In the genomic region with DNA sequence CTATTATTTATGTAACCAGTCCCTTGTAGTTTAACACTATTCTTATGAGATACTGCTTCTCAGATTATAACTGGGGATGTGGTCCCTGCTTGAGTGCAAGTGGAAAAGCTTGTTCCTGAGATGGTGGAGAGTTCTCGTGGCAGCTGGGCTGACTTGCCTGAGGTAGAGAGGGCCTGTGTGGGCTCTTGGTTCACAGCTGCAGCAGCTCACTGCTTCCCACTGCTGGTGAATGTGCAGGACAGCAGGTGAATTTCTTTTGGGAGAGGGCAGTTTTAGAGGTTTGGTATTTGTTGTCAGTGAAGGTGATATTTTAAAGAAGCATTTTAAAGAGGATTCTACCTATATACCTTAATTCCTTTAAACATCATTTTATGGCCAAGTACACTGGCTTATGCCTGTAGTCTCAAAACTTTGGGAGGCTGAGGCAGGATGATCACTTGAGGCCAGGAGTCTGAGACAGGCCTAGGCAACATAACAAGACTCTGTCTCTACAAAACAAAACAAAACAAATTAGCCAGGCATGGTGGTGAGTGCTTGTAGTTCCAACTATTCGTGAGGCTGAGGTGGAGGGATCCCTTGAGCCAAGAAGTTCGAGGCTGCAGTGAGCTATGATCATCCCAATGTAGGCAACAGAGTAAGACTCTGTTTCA, we compare ENCODE assay signal across 8 cellular contexts.
A peak's percentile ranks its signal among the peaks of the same experiment; 100 is the strongest.
DNase-seq lines count a peak whose midpoint lies in the region; ATAC-seq lines count a peak whose summit lies in the region.

No MANE protein-coding gene starts in this region.

- peak overlapping the region in 2 of 8 donors; percentile 20 to 47 for H3K27ac Mint-ChIP-seq in CD8-positive, alpha-beta memory T cell
- H3K27ac Mint-ChIP-seq in activated CD4-positive, alpha-beta memory T cell treated with anti-CD3 and anti-CD28 coated beads for 36 hours, result no peak overlapping the region
- H3K27ac Mint-ChIP-seq in effector memory CD8-positive, alpha-beta T cell, result peak overlapping the region in 1 of 2 donors; percentile 65

- 47 to 58% methylated on average over 1 to 3 of the region's 3 CpGs for WGBS in mesodermal cell (ENCODE audit: insufficient coverage in 2 of 2), 2 experiments

- peak overlapping the region in 1 of 7 donors; percentile 43 for H3K4me3 Mint-ChIP-seq in CD8-positive, alpha-beta memory T cell
- H3K4me3 Mint-ChIP-seq in activated CD4-positive, alpha-beta memory T cell treated with anti-CD3 and anti-CD28 coated beads for 36 hours, result no peak overlapping the region
- no peak overlapping the region for H3K4me3 Mint-ChIP-seq in effector memory CD8-positive, alpha-beta T cell

- H3K4me1 Mint-ChIP-seq in CD8-positive, alpha-beta memory T cell, result peaks cover 0 to 3% (median 3%) of the 10 kb centered on the region in 3 donors
- H3K4me1 Mint-ChIP-seq in activated CD4-positive, alpha-beta memory T cell treated with anti-CD3 and anti-CD28 coated beads for 36 hours (ENCODE audit: low read depth), result no peaks in the 10 kb centered on the region
- peaks cover 3% of the 10 kb centered on the region in 2 donors for H3K4me1 Mint-ChIP-seq in effector memory CD8-positive, alpha-beta T cell (ENCODE audit: low read depth in 2 of 2)

- peaks cover 11% of the 10 kb centered on the region for H3K4me1 ChIP-seq in CD8-positive, alpha-beta memory T cell (ENCODE audit: insufficient read depth, low read length)
- no peaks in the 10 kb centered on the region for H3K4me1 ChIP-seq in mesodermal cell (ENCODE audit: control insufficient read depth, insufficient read depth, low read length, poor library complexity, severe bottlenecking)

- no peaks in the 10 kb centered on the region for H3K27me3 Mint-ChIP-seq in CD8-positive, alpha-beta memory T cell
- H3K27me3 Mint-ChIP-seq in activated CD4-positive, alpha-beta memory T cell treated with anti-CD3 and anti-CD28 coated beads for 36 hours, result no peaks in the 10 kb centered on the region
- H3K27me3 Mint-ChIP-seq in effector memory CD8-positive, alpha-beta T cell, result no peaks in the 10 kb centered on the region

- H3K36me3 Mint-ChIP-seq in CD8-positive, alpha-beta memory T cell, result peaks cover 0 to 13% (median 13%) of the 10 kb centered on the region in 3 donors
- H3K36me3 Mint-ChIP-seq in activated CD4-positive, alpha-beta memory T cell treated with anti-CD3 and anti-CD28 coated beads for 36 hours, result no peaks in the 10 kb centered on the region
- H3K36me3 Mint-ChIP-seq in effector memory CD8-positive, alpha-beta T cell (ENCODE audit: insufficient read depth), result peaks cover 8% of the 10 kb centered on the region

- H3K27me3 ChIP-seq in CD8-positive, alpha-beta memory T cell (ENCODE audit: insufficient read depth, low read length, poor library complexity, severe bottlenecking), result no peaks in the 10 kb centered on the region

- DNase-seq in CD8-positive, alpha-beta memory T cell, result peak; percentile 17 to 73 (median 47)
- peak; percentile 68 for DNase-seq in NCI-H69 (lab: John Stamatoyannopoulos, UW)
- DNase-seq in activated CD4-positive, alpha-beta memory T cell treated with anti-CD3 and anti-CD28 coated beads for 36 hours, result peak; percentile 65
- DNase-seq in effector memory CD8-positive, alpha-beta T cell, result peak; percentile 22 to 40 (median 28)
- DNase-seq in stimulated activated CD8-positive, alpha-beta memory T cell treated with anti-CD3 and anti-CD28 coated beads, Interleukin-4, amount 100 ng/mL, for 48 hours, result peak; percentile 62

- intact Hi-C loops in activated CD4-positive, alpha-beta memory T cell treated with anti-CD3 and anti-CD28 coated beads for 36 hours (cut with micrococcal nuclease), result loop anchor here (1.0 kb wide), 2 partner anchors 150 to 168 kb away; no protein-coding TSS in a partner anchor

- H3K27ac ChIP-seq in CD8-positive, alpha-beta memory T cell (ENCODE audit: low read depth, low read length), result no peak overlapping the region
- H3K27ac ChIP-seq in mesodermal cell (ENCODE audit: low read depth, low read length, severe bottlenecking), result peak overlapping the region; percentile 54

- no peaks in the 10 kb centered on the region for H3K9me3 ChIP-seq in CD8-positive, alpha-beta memory T cell (ENCODE audit: low read length)
- no peaks in the 10 kb centered on the region for H3K9me3 ChIP-seq in mesodermal cell (ENCODE audit: control insufficient read depth, low read length)

- no peaks in the 10 kb centered on the region for H3K36me3 ChIP-seq in CD8-positive, alpha-beta memory T cell (ENCODE audit: insufficient read depth, low read length)
- H3K36me3 ChIP-seq in mesodermal cell (ENCODE audit: control insufficient read depth, insufficient read depth, low read length), result peaks cover 15% of the 10 kb centered on the region

- no peak overlapping the region for H3K4me3 ChIP-seq in CD8-positive, alpha-beta memory T cell (ENCODE audit: low read length)
- H3K4me3 ChIP-seq in mesodermal cell (ENCODE audit: extremely low read depth, insufficient read depth, low read length, poor library complexity, severe bottlenecking), result no peak overlapping the region

- CTCF ChIA-PET in CD8-positive, alpha-beta memory T cell (lab: Charles Lee), result interaction anchor here (0.6 to 2.1 kb wide), 14 partner anchors 8 to 790 kb away, joined by 3 to 11 read pairs (median 4); a partner anchor contains a TSS
- CTCF ChIA-PET in activated CD4-positive, alpha-beta memory T cell treated with anti-CD3 and anti-CD28 coated beads for 36 hours (lab: Charles Lee), result interaction anchor here (0.6 to 2.4 kb wide), 26 partner anchors 9 to 823 kb away, joined by 3 to 16 read pairs (median 5); a partner anchor contains a TSS

- POLR2A ChIA-PET in CD8-positive, alpha-beta memory T cell (lab: Charles Lee), result no interaction called here
- POLR2A ChIA-PET in activated CD4-positive, alpha-beta memory T cell treated with anti-CD3 and anti-CD28 coated beads for 36 hours (lab: Charles Lee), result interaction anchor here (0.7 kb wide), 1 partner anchor 272 kb away, joined by 3 read pairs; no protein-coding TSS in a partner anchor

- ATAC-seq in GM19372 (IDR thresholded peaks at IDR 0.05; ENCODE audit: low read depth, unreplicated experiment) (peak; percentile 88), HG03521 (IDR thresholded peaks at IDR 0.05; ENCODE audit: unreplicated experiment) (peak; percentile 78)
- ATAC-seq in effector memory CD8-positive, alpha-beta T cell (replicated peaks), result peak; percentile 71

- H3K9me3 Mint-ChIP-seq in CD8-positive, alpha-beta memory T cell, result no peaks in the 10 kb centered on the region
- H3K9me3 Mint-ChIP-seq in activated CD4-positive, alpha-beta memory T cell treated with anti-CD3 and anti-CD28 coated beads for 36 hours, result no peaks in the 10 kb centered on the region
- no peaks in the 10 kb centered on the region for H3K9me3 Mint-ChIP-seq in effector memory CD8-positive, alpha-beta T cell
